In genomic region chr13:71860547-71861131, GRCh38 we compare ENCODE assay signal across 1 cellular context.
TF ChIP-seq lines count a peak whose summit lies in the region.

No MANE protein-coding gene starts in this region.

TF ChIP-seq in HEK293, 187 proteins besides CTCF, POLR2A, EP300 and RAD21 (continued from another document):
- TF ChIP-seq ELK4 (IDR thresholded peaks at IDR 0.05; ENCODE audit: borderline replicate concordance, low read depth, low read length) = no peak
- TF ChIP-seq SCRT2 (tag by site-specific recombination; IDR thresholded peaks at IDR 0.05) = peak; percentile 50
- no peak for TF ChIP-seq ZNF561 (tag by site-specific recombination; IDR thresholded peaks at IDR 0.05; ENCODE audit: borderline replicate concordance)
- TF ChIP-seq GFI1B (tag by site-specific recombination; IDR thresholded peaks at IDR 0.05) = peak; percentile 65; the same call in 1 of the 2 replicates
- no peak for TF ChIP-seq ZNF513 (tag by site-specific recombination; IDR thresholded peaks at IDR 0.05)
- TF ChIP-seq TCF7L2 (IDR thresholded peaks at IDR 0.05; ENCODE audit: borderline replicate concordance, low read depth, low read length) = peak; percentile 93
- TF ChIP-seq ZNF394 (tag by site-specific recombination; IDR thresholded peaks at IDR 0.05; ENCODE audit: borderline replicate concordance) = 0 out of 2 replicates have a peak, but pooled peaks have one; percentile 14
- no peak for TF ChIP-seq ZNF623 (tag by site-specific recombination; IDR thresholded peaks at IDR 0.05)
- TF ChIP-seq ZNF664 (tag by site-specific recombination; IDR thresholded peaks at IDR 0.05) = no peak
- no peak for TF ChIP-seq ZNF768 (tag by site-specific recombination; IDR thresholded peaks at IDR 0.05)
- no peak for TF ChIP-seq PATZ1 (tag by site-specific recombination; IDR thresholded peaks at IDR 0.05)
- no peak for TF ChIP-seq ZSCAN18 (tag by site-specific recombination; IDR thresholded peaks at IDR 0.05)
- TF ChIP-seq ZNF624 (tag by site-specific recombination; IDR thresholded peaks at IDR 0.05) = no peak
- TF ChIP-seq ZNF416 (tag by site-specific recombination; IDR thresholded peaks at IDR 0.05) = no peak
- peak; percentile 50; the same call in 1 of the 2 replicates for TF ChIP-seq PRDM4 (tag by site-specific recombination; IDR thresholded peaks at IDR 0.05)
- TF ChIP-seq ZNF473 (tag by site-specific recombination; IDR thresholded peaks at IDR 0.05) = no peak
- TF ChIP-seq ZNF704 (tag by site-specific recombination; IDR thresholded peaks at IDR 0.05) = no peak
- TF ChIP-seq AEBP2 (tag by site-specific recombination; IDR thresholded peaks at IDR 0.05; ENCODE audit: borderline replicate concordance) = no peak
- no peak for TF ChIP-seq ZNF548 (tag by site-specific recombination; IDR thresholded peaks at IDR 0.05)
- TF ChIP-seq ZEB2 (tag by site-specific recombination; IDR thresholded peaks at IDR 0.05) = peak; percentile 59
- 0 out of 2 replicates have a peak, but pooled peaks have one; percentile 55 for TF ChIP-seq ZNF24 (tag by site-specific recombination; IDR thresholded peaks at IDR 0.05)
- TF ChIP-seq ZNF366 (tag by site-specific recombination; conservative IDR thresholded peaks at IDR 0.05) = peak; percentile 87
- TF ChIP-seq BCL6B (tag by site-specific recombination; IDR thresholded peaks at IDR 0.05) = peak; percentile 69
- no peak for TF ChIP-seq ZNF341 (tag by site-specific recombination; IDR thresholded peaks at IDR 0.05; ENCODE audit: low read depth)
- TF ChIP-seq HOXD13 (CRISPR knock-in tag; IDR thresholded peaks at IDR 0.05; ENCODE audit: borderline replicate concordance) = no peak
- TF ChIP-seq GLI2 (tag by site-specific recombination; IDR thresholded peaks at IDR 0.05; ENCODE audit: borderline replicate concordance, low read depth) = no peak
- TF ChIP-seq MYNN (tag by site-specific recombination; IDR thresholded peaks at IDR 0.05; ENCODE audit: borderline replicate concordance) = no peak
- TF ChIP-seq ZBTB20 (tag by site-specific recombination; IDR thresholded peaks at IDR 0.05) = no peak
- peak; percentile 80 for TF ChIP-seq SP7 (tag by site-specific recombination; IDR thresholded peaks at IDR 0.05)
- TF ChIP-seq PRDM1 (tag by site-specific recombination; IDR thresholded peaks at IDR 0.05) = peak; percentile 59; the same call in 1 of the 2 replicates
- TF ChIP-seq ZNF354C (tag by site-specific recombination; IDR thresholded peaks at IDR 0.05; ENCODE audit: borderline replicate concordance, low read depth) = no peak
- TF ChIP-seq ZNF629 (tag by site-specific recombination; IDR thresholded peaks at IDR 0.05) = 0 out of 2 replicates have a peak, but pooled peaks have one; percentile 44
- no peak for TF ChIP-seq ZNF76 (tag by site-specific recombination; IDR thresholded peaks at IDR 0.05; ENCODE audit: borderline replicate concordance, low read depth)
- TF ChIP-seq ZNF707 (tag by site-specific recombination; IDR thresholded peaks at IDR 0.05) = no peak
- no peak for TF ChIP-seq KLF8 (tag by site-specific recombination; IDR thresholded peaks at IDR 0.05)
- TF ChIP-seq PRDM10 (tag by site-specific recombination; IDR thresholded peaks at IDR 0.05) = no peak
- TF ChIP-seq ZNF747 (tag by site-specific recombination; IDR thresholded peaks at IDR 0.05) = no peak
- TF ChIP-seq ZNF560 (tag by site-specific recombination; IDR thresholded peaks at IDR 0.05; ENCODE audit: borderline replicate concordance) = no peak
- TF ChIP-seq ZNF274 (IDR thresholded peaks at IDR 0.05; ENCODE audit: low read length) = no peak
- TF ChIP-seq ZNF274 (tag by site-specific recombination; IDR thresholded peaks at IDR 0.05; ENCODE audit: borderline replicate concordance) = no peak
- no peak for TF ChIP-seq ZNF140 (tag by site-specific recombination; IDR thresholded peaks at IDR 0.05)
- peak; percentile 84 for TF ChIP-seq ZNF843 (tag by site-specific recombination; IDR thresholded peaks at IDR 0.05)
- no peak for TF ChIP-seq ZNF433 (tag by site-specific recombination; IDR thresholded peaks at IDR 0.05; ENCODE audit: low read depth)
